8 cellular contexts compared by ENCODE assay signal in the genomic region with DNA sequence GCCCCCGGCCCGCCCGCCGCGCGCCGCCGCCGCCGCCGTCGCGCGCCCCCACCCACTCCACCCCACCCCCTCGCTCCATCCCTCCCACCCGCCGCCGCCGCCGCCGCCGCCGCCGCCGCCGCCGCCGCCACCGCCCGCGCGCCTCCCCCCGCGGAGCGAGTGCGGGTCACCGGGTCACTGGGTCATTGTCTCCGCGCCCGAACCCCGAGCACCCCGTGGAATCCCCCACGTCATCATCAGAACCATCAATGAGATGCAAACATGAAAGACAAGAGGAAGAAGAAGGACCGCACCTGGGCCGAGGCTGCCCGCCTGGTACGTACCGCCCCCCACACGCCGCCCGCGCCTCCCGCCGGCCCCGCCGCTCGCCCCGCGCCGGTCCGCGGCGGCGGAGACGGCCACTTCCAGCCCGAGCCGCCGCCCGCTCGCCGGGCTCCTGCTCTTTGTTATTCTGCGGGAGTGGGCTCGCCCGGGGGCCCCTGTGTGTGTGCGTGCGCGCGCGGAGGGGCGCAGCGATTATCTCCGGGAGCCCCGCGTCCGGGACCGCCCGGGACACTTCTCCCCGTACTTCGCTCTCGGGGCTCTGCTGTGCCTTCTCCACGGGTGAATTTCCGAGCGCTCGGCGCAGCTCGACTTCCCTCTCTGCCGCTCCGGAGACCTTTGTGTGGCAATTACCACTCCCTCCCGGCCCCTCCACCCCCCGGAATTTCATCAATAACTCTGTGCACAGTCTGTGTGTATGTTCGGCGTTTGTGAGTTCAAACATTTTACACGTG. TPM values are rescaled to one million over a fixed set of nuclear protein-coding genes. Genes with fewer than 3 reads are reported as not detected.
DNase-seq lines count a peak whose midpoint lies in the region; ATAC-seq, FAIRE-seq and TF ChIP-seq lines count a peak whose summit lies in the region.

No MANE protein-coding gene starts in this region.

- H3K4me1 Mint-ChIP-seq in endodermal cell (peaks cover 7% of the 10 kb centered on the region), mesothelial cell of epicardium (peaks cover 43% of the 10 kb centered on the region)

- DNase-seq in COLO668 (lab: John Stamatoyannopoulos, UW; ENCODE audit: unreplicated experiment) (peak; percentile 79), NCI-H1105 treated with DMSO at 0.1 percent for 48 hours (lab: John Stamatoyannopoulos, UW) (peak; percentile 15), endodermal cell (peak; percentile 63), mesothelial cell of epicardium (ENCODE audit: low spot score in 2 of 2, unreplicated experiment in 2 of 2) (peak; percentile 34 to 69), urothelium cell line (ENCODE audit: low spot score) (peak; percentile 35), GF-D8 (lab: John Stamatoyannopoulos, UW) (no peak)
- DNase-seq in effector CD8-positive, alpha-beta T cell (lab: John Stamatoyannopoulos, UW): no peak

- no peak for TF ChIP-seq CTCF in endodermal cell (conservative IDR thresholded peaks at IDR 0.05)
- no peak for TF ChIP-seq CTCF in mesothelial cell of epicardium (IDR thresholded peaks at IDR 0.05; ENCODE audit: unreplicated experiment)

- H3K9ac ChIP-seq in endodermal cell (ENCODE audit: extremely low read depth, low read length, poor library complexity, severe bottlenecking): peak overlapping the region; percentile 49

- H3K36me3 Mint-ChIP-seq in endodermal cell (ENCODE audit: low read depth) (no peaks in the 10 kb centered on the region), mesothelial cell of epicardium (no peaks in the 10 kb centered on the region)

- H3K27me3 Mint-ChIP-seq in endodermal cell (ENCODE audit: insufficient read depth) (peaks cover 54% of the 10 kb centered on the region), mesothelial cell of epicardium (ENCODE audit: low read depth) (no peaks in the 10 kb centered on the region)

- H3K4me3 Mint-ChIP-seq in endodermal cell (no peak overlapping the region), mesothelial cell of epicardium (peak overlapping the region; percentile 76)

- no peak for FAIRE-seq in urothelium cell line (lab: Jason Lieb, UNC)

- peaks cover 59% of the 10 kb centered on the region for H3K27me3 ChIP-seq in endodermal cell (ENCODE audit: control insufficient read depth, insufficient read depth, low read length, poor library complexity, severe bottlenecking)

- H3K27ac ChIP-seq in endodermal cell (ENCODE audit: low read depth, low read length): peak overlapping the region; percentile 97

- no peak overlapping the region for H3K27ac Mint-ChIP-seq in endodermal cell
- H3K27ac Mint-ChIP-seq in mesothelial cell of epicardium: peak overlapping the region; percentile 88

- ATAC-seq in GM21526 (IDR thresholded peaks at IDR 0.05; ENCODE audit: low FRiP score, unreplicated experiment): no peak

- H3K9me3 Mint-ChIP-seq in endodermal cell: no peaks in the 10 kb centered on the region
- no peaks in the 10 kb centered on the region for H3K9me3 Mint-ChIP-seq in mesothelial cell of epicardium

- H3K36me3 ChIP-seq in endodermal cell (ENCODE audit: control insufficient read depth, insufficient read depth, low read length): no peaks in the 10 kb centered on the region

- H3K4me3 ChIP-seq in endodermal cell (ENCODE audit: low read length): peak overlapping the region; percentile 83

- 1 to 2% methylated on average over 26 to 71 of the region's 103 CpGs for WGBS in endodermal cell (ENCODE audit: insufficient coverage in 1 of 2, insufficient read length in 1 of 2), 2 experiments

- H3K9me3 ChIP-seq in endodermal cell (ENCODE audit: control insufficient read depth, low read length): no peaks in the 10 kb centered on the region

- H3K4me1 ChIP-seq in endodermal cell (ENCODE audit: control insufficient read depth, insufficient read depth, low read length): no peaks in the 10 kb centered on the region

RNA-seq across cellular contexts. Expression of a gene that starts 0.5 kb away (rescaled TPM):
- total RNA-seq in endodermal cell (1 to 10 TPM in 1 of 2 donors, under 1 TPM in 1; 0.71 to 1.1 TPM), mesothelial cell of epicardium (34.0 to 36.7 TPM (median 36.0 TPM) in 3 replicates)
- polyA plus RNA-seq in endodermal cell (2013, experiment 1 of 2): 23.2 TPM
- polyA plus RNA-seq in endodermal cell (2013, experiment 2 of 2): 22.7 TPM

Comparison
In these comparisons a context has a peak if more than half of its experiments do, and no peak if none do; other contexts are left out.
1. DNase-seq: peak in COLO668 (single experiment), NCI-H1105 treated with DMSO at 0.1 percent for 48 hours (single experiment), endodermal cell (single experiment), mesothelial cell of epicardium (2 of 2) and urothelium cell line (single experiment); none in GF-D8 (single experiment) and effector CD8-positive, alpha-beta T cell (single experiment).
2. RNA of a gene that starts 0.5 kb away (total RNA-seq): 34.0 to 36.7 TPM in mesothelial cell of epicardium; 0.71 to 1.1 TPM in endodermal cell; every median in the first group is over 10 times any median in the second.